38 cellular contexts compared by ENCODE assay signal in genomic region chrX:45157647-45158046, GRCh38. TPM values are rescaled to one million over a fixed set of nuclear protein-coding genes. Genes with fewer than 3 reads are reported as not detected.
"Had no signal": no experiment of that assay in that cellular context is flagged by ENCODE, and none has a peak within 500 bp of the region (broad histone marks: within the 10 kb centered on the region; RNA-seq: fewer than 3 reads in every experiment).

No MANE protein-coding gene starts in this region.

- H3K9me3 ChIP-seq: MG63 had no signal

- H3K4me3 ChIP-seq: MG63 had no signal

- H3K36me3 ChIP-seq: MG63 had no signal

- DNase-seq: Karpas-422, Kasumi-1, MG63, MM.1S, MV-4-11, NCI-H1048, NCI-H1092, NCI-H1092 treated with DMSO at 0.1 percent for 48 hours, NCI-H1105, NCI-H1105 treated with DMSO at 0.1 percent for 48 hours, NCI-H1417, NCI-H1417 treated with DMSO at 0.1 percent for 48 hours, NCI-H1436, NCI-H1436 treated with DMSO at 0.1 percent for 48 hours, NCI-H146, NCI-H1694, NCI-H1694 treated with DMSO at 0.1 percent for 48 hours, NCI-H187, NCI-H187 treated with DMSO at 0.1 percent for 48 hours, NCI-H1930, NCI-H2029, NCI-H2029 treated with DMSO at 0.1 percent for 48 hours, NCI-H2081, NCI-H2081 treated with DMSO at 0.1 percent for 48 hours, NCI-H2107, NCI-H2171, NCI-H2171 treated with DMSO at 0.1 percent for 48 hours, NCI-H2227 treated with DMSO at 0.1 percent for 48 hours, NCI-H226, NCI-H345, NCI-H446, NCI-H446 treated with DMSO at 0.1 percent for 48 hours, NCI-H510A, NCI-H510A treated with DMSO at 0.1 percent for 48 hours had no signal

- H3K27me3 ChIP-seq: MG63 had no signal

RNA-seq across cellular contexts. Expression of gene DIPK2B, which starts 43.0 kb away (rescaled TPM):
- total RNA-seq: LHCN-M2, M059J, MCF 10A, NCI-H460 had no signal
